8 cellular contexts compared by ENCODE assay signal in the genomic region with DNA sequence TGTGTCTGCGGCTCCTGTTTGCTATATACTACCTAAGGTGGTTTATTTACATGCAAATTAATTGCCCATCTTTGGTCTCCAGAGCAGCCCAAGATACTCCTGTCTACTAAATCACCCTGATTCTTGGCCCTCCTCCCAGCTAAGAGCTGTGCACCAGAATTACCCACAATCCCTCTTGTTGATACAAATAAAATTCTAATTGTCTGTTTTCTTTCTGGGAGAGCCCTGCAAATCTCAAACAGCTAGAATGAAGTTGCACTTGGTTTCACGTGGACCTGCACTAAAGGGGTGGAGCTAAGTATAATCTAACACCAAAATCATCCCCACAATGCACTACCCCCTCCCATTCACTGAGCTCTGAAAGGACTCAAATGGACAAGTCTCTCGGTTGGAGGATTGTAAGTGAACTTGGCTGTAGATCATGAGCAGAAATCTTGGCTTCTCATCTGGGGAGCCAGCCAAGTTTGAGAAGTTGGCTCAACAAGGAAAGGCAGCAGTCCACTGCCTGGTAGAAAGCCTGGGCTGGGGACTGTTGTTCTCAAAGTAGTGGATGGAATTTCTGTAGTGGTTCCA. TPM values are rescaled to one million over a fixed set of nuclear protein-coding genes. Genes with fewer than 3 reads are reported as not detected.
DNase-seq lines count a peak whose midpoint lies in the region; ATAC-seq and TF ChIP-seq lines count a peak whose summit lies in the region.

No MANE protein-coding gene starts in this region.

- H3K4me1 ChIP-seq in thoracic aorta (ENCODE audit: control insufficient read depth in 1 of 2, low read depth in 2 of 2), result peaks cover 43 to 62% of the 10 kb centered on the region in 2 donors

- no peaks in the 10 kb centered on the region for H3K27me3 Mint-ChIP-seq in activated CD4-positive, alpha-beta T cell treated with anti-CD3 and anti-CD28 coated beads, Interleukin-2, amount 10 ng/mL, durations not matched to agents 7 days and 5 days

- peak overlapping the region; percentile 7 for H3K4me3 ChIP-seq in thoracic aorta

- H3K36me3 ChIP-seq in thoracic aorta, result peaks cover 23% of the 10 kb centered on the region

- H3K9me3 ChIP-seq in thoracic aorta, result no peaks in the 10 kb centered on the region

- H3K36me3 Mint-ChIP-seq in activated CD4-positive, alpha-beta T cell treated with anti-CD3 and anti-CD28 coated beads, Interleukin-2, amount 10 ng/mL, durations not matched to agents 7 days and 5 days (ENCODE audit: low read depth), result peaks cover 83% of the 10 kb centered on the region

- CTCF ChIA-PET in activated CD4-positive, alpha-beta T cell treated with anti-CD3 and anti-CD28 coated beads, Interleukin-2, amount 10 ng/mL, durations not matched to agents 7 days and 5 days (lab: Charles Lee), result interaction anchor here (0.9 to 1.3 kb wide), 2 partner anchors 15 to 20 kb away, joined by 3 read pairs; no protein-coding TSS in a partner anchor

- TF ChIP-seq CTCF in thoracic aorta (IDR thresholded peaks at IDR 0.05) (no peak), GM10266 (IDR thresholded peaks at IDR 0.05; ENCODE audit: control insufficient read depth, insufficient read depth, low read depth, missing control alignments) (no peak)

- peak overlapping the region; percentile 24 to 44 for H3K27ac ChIP-seq in thoracic aorta

- ATAC-seq in left lobe of liver (peak; percentile 91), thoracic aorta (ENCODE audit: insufficient number of reproducible peaks, low FRiP score, low read depth) (peak; percentile 37)

- no peaks in the 10 kb centered on the region for H3K27me3 ChIP-seq in thoracic aorta (replicated peaks; ENCODE audit: insufficient read depth)

- H3K4me3 Mint-ChIP-seq in activated CD4-positive, alpha-beta T cell treated with anti-CD3 and anti-CD28 coated beads, Interleukin-2, amount 10 ng/mL, durations not matched to agents 7 days and 5 days, result peak overlapping the region; percentile 35

- H3K4me1 Mint-ChIP-seq in activated CD4-positive, alpha-beta T cell treated with anti-CD3 and anti-CD28 coated beads, Interleukin-2, amount 10 ng/mL, durations not matched to agents 7 days and 5 days, result peaks cover 61% of the 10 kb centered on the region

- no peak for DNase-seq in activated CD4-positive, alpha-beta T cell treated with anti-CD3 and anti-CD28 coated beads, Interleukin-2, amount 10 ng/mL, durations not matched to agents 7 days and 5 days
- no peak for DNase-seq in activated CD4-positive, alpha-beta T cell treated with anti-CD3 and anti-CD28 coated beads for 1 hour
- DNase-seq in astrocyte of the hippocampus (ENCODE audit: low read depth, low spot score) (peak; percentile 93), left lobe of liver (ENCODE audit: low spot score) (peak; percentile 78), thoracic aorta (ENCODE audit: low spot score) (no peak), NOMO-1 treated with DMSO at 0.1 percent for 48 hours (lab: John Stamatoyannopoulos, UW; ENCODE audit: unreplicated experiment) (no peak), MV-4-11 (lab: John Stamatoyannopoulos, UW) (no peak), GM10266 (ENCODE audit: extremely low spot score) (no peak)

- no peaks in the 10 kb centered on the region for H3K9me3 Mint-ChIP-seq in activated CD4-positive, alpha-beta T cell treated with anti-CD3 and anti-CD28 coated beads, Interleukin-2, amount 10 ng/mL, durations not matched to agents 7 days and 5 days

- POLR2A ChIA-PET in activated CD4-positive, alpha-beta T cell treated with anti-CD3 and anti-CD28 coated beads, Interleukin-2, amount 10 ng/mL, durations not matched to agents 7 days and 5 days (lab: Charles Lee), result interaction anchor here (0.6 kb wide), 1 partner anchor 286 kb away, joined by 3 read pairs; no protein-coding TSS in a partner anchor

- peak overlapping the region; percentile 75 for H3K27ac Mint-ChIP-seq in activated CD4-positive, alpha-beta T cell treated with anti-CD3 and anti-CD28 coated beads, Interleukin-2, amount 10 ng/mL, durations not matched to agents 7 days and 5 days

RNA-seq across cellular contexts. Expression of a gene that starts 6.6 kb away (rescaled TPM):
- 100 to 1,000 TPM; 158 to 203 TPM for total RNA-seq in activated CD4-positive, alpha-beta T cell treated with anti-CD3 and anti-CD28 coated beads, Interleukin-2, amount 10 ng/mL, durations not matched to agents 7 days and 5 days
- total RNA-seq in left lobe of liver (32.3 TPM), thoracic aorta (10 to 100 TPM; 33.2 to 52.8 TPM)

Comparison
In these comparisons a context has a peak if more than half of its experiments do, and no peak if none do; other contexts are left out.
1. DNase-seq: peak in astrocyte of the hippocampus (single experiment) and left lobe of liver (single experiment); none in activated CD4-positive, alpha-beta T cell treated with anti-CD3 and anti-CD28 coated beads, Interleukin-2, amount 10 ng/mL, durations not matched to agents 7 days and 5 days (single experiment), activated CD4-positive, alpha-beta T cell treated with anti-CD3 and anti-CD28 coated beads for 1 hour (single experiment), thoracic aorta (single experiment), NOMO-1 treated with DMSO at 0.1 percent for 48 hours (single experiment), MV-4-11 (single experiment) and GM10266 (single experiment).